In the genomic region with DNA sequence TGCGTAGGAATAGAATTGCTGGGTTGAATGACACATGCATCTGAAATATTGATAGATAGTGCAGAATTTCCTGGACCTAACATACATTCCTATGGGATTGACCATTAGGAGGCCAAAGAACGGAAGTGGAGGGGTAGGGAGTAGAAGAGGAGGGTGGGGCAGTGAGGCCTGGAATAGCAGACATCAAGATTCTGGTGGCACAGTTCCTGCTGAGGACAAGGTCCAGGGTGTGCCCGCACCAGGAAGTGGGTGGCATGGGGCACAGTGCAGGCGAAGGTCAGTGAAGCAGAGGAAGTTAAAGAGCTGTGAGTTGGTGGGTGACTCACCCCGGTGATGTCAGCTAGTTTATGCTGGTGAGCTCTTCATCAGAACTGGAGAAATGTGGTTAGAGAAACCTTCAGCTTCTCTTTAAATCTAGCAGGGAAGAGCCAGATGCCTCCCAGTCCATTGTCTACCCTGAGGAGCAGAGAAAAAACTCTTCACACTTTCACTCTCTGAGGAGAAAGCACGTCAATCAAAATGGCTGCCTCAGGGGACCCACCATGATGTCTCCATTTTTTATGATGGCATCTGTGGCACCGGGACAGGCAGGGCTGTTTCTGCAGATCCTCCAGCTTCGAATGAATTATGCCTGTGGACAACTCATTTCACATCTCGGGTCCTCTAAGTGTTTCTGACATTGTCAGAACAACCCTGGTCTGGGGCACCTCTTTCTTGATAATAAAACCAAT, we compare ENCODE assay signal across 8 cellular contexts. TPM values are rescaled to one million over a fixed set of nuclear protein-coding genes. Genes with fewer than 3 reads are reported as not detected.
DNase-seq lines count a peak whose midpoint lies in the region; ATAC-seq and TF ChIP-seq lines count a peak whose summit lies in the region.

No MANE protein-coding gene starts in this region.

- peaks cover under 1% of the 10 kb centered on the region for H3K36me3 Mint-ChIP-seq in activated CD4-positive, alpha-beta T cell treated with anti-CD3 and anti-CD28 coated beads for 36 hours (ENCODE audit: low read depth)
- H3K36me3 Mint-ChIP-seq in naive thymus-derived CD8-positive, alpha-beta T cell, result no peaks in the 10 kb centered on the region

- no peaks in the 10 kb centered on the region for H3K27me3 ChIP-seq in thyroid gland

- H3K4me1 Mint-ChIP-seq in activated CD4-positive, alpha-beta T cell treated with anti-CD3 and anti-CD28 coated beads for 36 hours, result peaks cover 91% of the 10 kb centered on the region
- H3K4me1 Mint-ChIP-seq in naive thymus-derived CD8-positive, alpha-beta T cell, result peaks cover 15 to 65% (median 58%) of the 10 kb centered on the region in 4 donors

- no peaks in the 10 kb centered on the region for H3K9me3 ChIP-seq in thyroid gland

- H3K27ac ChIP-seq in coronary artery, result peak overlapping the region; percentile 16 to 74
- no peak overlapping the region for H3K27ac ChIP-seq in thyroid gland

- CTCF ChIA-PET in activated CD4-positive, alpha-beta T cell treated with anti-CD3 and anti-CD28 coated beads for 36 hours (lab: Charles Lee), result interaction anchor here (0.6 to 4.7 kb wide), 19 partner anchors 10 to 327 kb away, joined by 3 to 40 read pairs (median 4); no protein-coding TSS in a partner anchor

- intact Hi-C loops in activated CD4-positive, alpha-beta T cell treated with anti-CD3 and anti-CD28 coated beads for 36 hours (cut with DNase I, micrococcal nuclease), result loop anchor here (1.0 to 10.0 kb wide), 14 partner anchors 29 to 981 kb away; a partner anchor contains a TSS
- intact Hi-C loops in thyroid gland (cut with DNase I), result loop anchor here (10.0 kb wide), 2 partner anchors 327 to 587 kb away; no protein-coding TSS in a partner anchor

- H3K4me3 Mint-ChIP-seq in activated CD4-positive, alpha-beta T cell treated with anti-CD3 and anti-CD28 coated beads for 36 hours, result peak overlapping the region; percentile 12
- H3K4me3 Mint-ChIP-seq in naive thymus-derived CD8-positive, alpha-beta T cell, result peak overlapping the region in 9 of 10 donors; percentile 32 to 63 (median 50)

- 65 to 76% methylated on average over 9 of the region's 9 CpGs for WGBS in thyroid gland, 2 donors

- no peak overlapping the region for H3K4me3 ChIP-seq in Jurkat, Clone E6-1 (ENCODE audit: low read length)
- H3K4me3 ChIP-seq in coronary artery (no peak overlapping the region), thyroid gland (replicated peaks in 1 of 3) (no peak overlapping the region)

- ATAC-seq in GM19025 (IDR thresholded peaks at IDR 0.05; ENCODE audit: low read depth, unreplicated experiment), result peak; percentile 74
- ATAC-seq in activated CD4-positive, alpha-beta T cell treated with anti-CD3 and anti-CD28 coated beads for 36 hours, result peak; percentile 87
- ATAC-seq in naive thymus-derived CD8-positive, alpha-beta T cell, result peak; percentile 74 to 75

- H3K36me3 ChIP-seq in thyroid gland, result no peaks in the 10 kb centered on the region

- POLR2A ChIA-PET in activated CD4-positive, alpha-beta T cell treated with anti-CD3 and anti-CD28 coated beads for 36 hours (lab: Charles Lee), result interaction anchor here (0.5 to 1.9 kb wide), 22 partner anchors 9 to 284 kb away, joined by 3 to 32 read pairs (median 4); a partner anchor contains a TSS
- POLR2A ChIA-PET in naive thymus-derived CD8-positive, alpha-beta T cell (lab: Charles Lee), result interaction anchor here (2.7 kb wide), 1 partner anchor 327 kb away, joined by 10 read pairs; no protein-coding TSS in a partner anchor

- TF ChIP-seq CTCF in coronary artery (IDR thresholded peaks at IDR 0.05) (no peak), thyroid gland (IDR thresholded peaks at IDR 0.05) (no peak)

- DNase-seq in Jurkat, Clone E6-1 (ENCODE audit: low read depth, low spot score), result peak; percentile 37
- DNase-seq in activated CD4-positive, alpha-beta T cell treated with anti-CD3 and anti-CD28 coated beads for 36 hours, result peak; percentile 89
- DNase-seq in coronary artery (ENCODE audit: low spot score) (peak; percentile 81), thyroid gland (peak; percentile 17 to 48), NCI-H510A treated with DMSO at 0.1 percent for 48 hours (lab: John Stamatoyannopoulos, UW) (no peak)
- peak in 4 of 10 donors; percentile 7 to 53 (median 9) for DNase-seq in naive thymus-derived CD8-positive, alpha-beta T cell
- no peak for DNase-seq in effector CD8-positive, alpha-beta T cell (lab: John Stamatoyannopoulos, UW)

- TF ChIP-seq POLR2A in thyroid gland (IDR thresholded peaks at IDR 0.05), result no peak

- peak overlapping the region; percentile 80 for H3K27ac Mint-ChIP-seq in activated CD4-positive, alpha-beta T cell treated with anti-CD3 and anti-CD28 coated beads for 36 hours
- peak overlapping the region in 9 of 10 donors; percentile 33 to 86 (median 66) for H3K27ac Mint-ChIP-seq in naive thymus-derived CD8-positive, alpha-beta T cell

- no peaks in the 10 kb centered on the region for H3K9me3 Mint-ChIP-seq in activated CD4-positive, alpha-beta T cell treated with anti-CD3 and anti-CD28 coated beads for 36 hours (ENCODE audit: low read depth)
- H3K9me3 Mint-ChIP-seq in naive thymus-derived CD8-positive, alpha-beta T cell, result no peaks in the 10 kb centered on the region

- no peaks in the 10 kb centered on the region for H3K27me3 Mint-ChIP-seq in activated CD4-positive, alpha-beta T cell treated with anti-CD3 and anti-CD28 coated beads for 36 hours
- H3K27me3 Mint-ChIP-seq in naive thymus-derived CD8-positive, alpha-beta T cell, result peaks cover 0 to 3% (median 0%) of the 10 kb centered on the region in 5 donors

- peaks cover 0 to 12% of the 10 kb centered on the region in 2 donors for H3K4me1 ChIP-seq in thyroid gland

RNA-seq across cellular contexts. Expression of a gene that starts 55.9 kb away (rescaled TPM):
- not detected for polyA plus RNA-seq in Jurkat, Clone E6-1 (2012; ENCODE audit: insufficient read depth, insufficient read length)
- total RNA-seq in activated CD4-positive, alpha-beta T cell treated with anti-CD3 and anti-CD28 coated beads for 36 hours, result 100 to 1,000 TPM; 121 to 127 TPM
- 1 to 10 TPM; 1.5 to 1.8 TPM for total RNA-seq in naive thymus-derived CD8-positive, alpha-beta T cell
- 1 to 10 TPM; 1.8 to 2.9 (median 2.3) TPM for polyA plus RNA-seq in naive thymus-derived CD8-positive, alpha-beta T cell
- total RNA-seq in thyroid gland, result 1 to 10 TPM in 1 of 4 donors, under 1 TPM in 1, not detected in 2; 0.33 to 1.5 TPM

Comparison
In these comparisons a context has a peak if more than half of its experiments do, and no peak if none do; other contexts are left out.
1. DNase-seq: peak in Jurkat, Clone E6-1 (single experiment), activated CD4-positive, alpha-beta T cell treated with anti-CD3 and anti-CD28 coated beads for 36 hours (single experiment), coronary artery (single experiment) and thyroid gland (2 of 2); none in NCI-H510A treated with DMSO at 0.1 percent for 48 hours (single experiment) and effector CD8-positive, alpha-beta T cell (single experiment).
2. H3K27ac ChIP-seq: peak in coronary artery (2 of 2); none in thyroid gland (0 of 3).
3. RNA of a gene that starts 55.9 kb away (total RNA-seq): 121 to 127 TPM in activated CD4-positive, alpha-beta T cell treated with anti-CD3 and anti-CD28 coated beads for 36 hours; 1.5 to 1.8 TPM in naive thymus-derived CD8-positive, alpha-beta T cell and 0.33 to 1.5 TPM in thyroid gland; every median in the first group is over 10 times any median in the second.
4. Peak in every context shown above with its lines, with median percentiles within 50 percentile points of each other: ATAC-seq.